In genomic region chr13:31896427-31896826, GRCh38 we compare ENCODE assay signal across 9 cellular contexts.
DNase-seq lines count a peak whose midpoint lies in the region; ATAC-seq and FAIRE-seq lines count a peak whose summit lies in the region.
"Had no signal": no experiment of that assay in that cellular context is flagged by ENCODE, and none has a peak within 500 bp of the region (broad histone marks: within the 10 kb centered on the region; RNA-seq: fewer than 3 reads in every experiment).

No MANE protein-coding gene starts in this region.

- no peak overlapping the region for H3K27ac Mint-ChIP-seq in effector memory CD8-positive, alpha-beta T cell

- H3K9me3 Mint-ChIP-seq in effector memory CD8-positive, alpha-beta T cell, result no peaks in the 10 kb centered on the region

- ATAC-seq in HG02798 (IDR thresholded peaks at IDR 0.05; ENCODE audit: poor library complexity, unreplicated experiment), result peak; percentile 54
- no peak for ATAC-seq in GM21717 (IDR thresholded peaks at IDR 0.05; ENCODE audit: unreplicated experiment)
- ATAC-seq in effector memory CD8-positive, alpha-beta T cell (replicated peaks), result no peak
- ATAC-seq in stimulated activated naive CD8-positive, alpha-beta T cell treated with anti-CD3 and anti-CD28 coated beads, Interleukin-15, Interleukin-2, amounts not matched to agents 100 U/mL and 50 U/mL, for 24 hours, result no peak

- H3K4me3 Mint-ChIP-seq in effector memory CD8-positive, alpha-beta T cell, result no peak overlapping the region

- peaks cover 0 to 8% of the 10 kb centered on the region in 2 donors for H3K27me3 Mint-ChIP-seq in effector memory CD8-positive, alpha-beta T cell

- DNase-seq in GM18507 (ENCODE audit: extremely low spot score, insufficient read length, low read depth) (no peak), amniotic stem cell (lab: John Stamatoyannopoulos, UW) (peak; percentile 30), non-pigmented ciliary epithelial cell (ENCODE audit: low read depth) (peak; percentile 23), SIG-M5 treated with dmso at 0.1 percent for 504 hours (lab: John Stamatoyannopoulos, UW; ENCODE audit: unreplicated experiment) (no peak)
- no peak for DNase-seq in effector memory CD8-positive, alpha-beta T cell
- DNase-seq in stimulated activated naive CD8-positive, alpha-beta T cell treated with anti-CD3 and anti-CD28 coated beads, Interleukin-15, Interleukin-2, amounts not matched to agents 100 U/mL and 50 U/mL, for 24 hours, result no peak
- DNase-seq: hippocampal formation had no signal

- H3K36me3 Mint-ChIP-seq in effector memory CD8-positive, alpha-beta T cell (ENCODE audit: insufficient read depth), result peaks cover 5% of the 10 kb centered on the region

- peak; percentile 58 for FAIRE-seq in GM18507 (lab: Jason Lieb, UNC)

- H3K4me1 Mint-ChIP-seq in effector memory CD8-positive, alpha-beta T cell (ENCODE audit: low read depth in 2 of 2), result peaks cover 5 to 17% of the 10 kb centered on the region in 2 donors

Comparison
In these comparisons a context has a peak if more than half of its experiments do, and no peak if none do; other contexts are left out.
1. DNase-seq: peak in amniotic stem cell (single experiment) and non-pigmented ciliary epithelial cell (single experiment); none in GM18507 (single experiment), SIG-M5 treated with dmso at 0.1 percent for 504 hours (single experiment), effector memory CD8-positive, alpha-beta T cell (0 of 3) and stimulated activated naive CD8-positive, alpha-beta T cell treated with anti-CD3 and anti-CD28 coated beads, Interleukin-15, Interleukin-2, amounts not matched to agents 100 U/mL and 50 U/mL, for 24 hours (single experiment).